In the genomic region with DNA sequence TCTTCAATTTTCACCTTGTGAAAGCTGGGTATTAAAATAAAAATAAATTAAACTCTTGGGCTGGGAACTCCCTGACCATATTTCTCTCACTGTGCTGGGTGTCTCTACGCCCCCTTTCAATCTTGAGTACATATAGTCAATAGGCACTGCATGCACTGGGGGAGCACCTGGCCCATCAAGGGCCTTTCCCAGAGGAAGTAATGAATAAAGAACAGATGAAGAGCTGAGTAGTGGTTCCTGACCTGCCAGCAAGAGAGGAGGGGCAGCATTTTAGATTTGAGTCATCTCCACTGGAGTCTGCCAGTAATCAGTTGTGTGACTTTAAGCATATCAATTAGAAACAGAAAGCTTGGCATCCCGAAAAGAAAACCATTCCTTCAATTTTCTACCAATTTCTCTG, we compare ENCODE assay signal across 8 cellular contexts. TPM values are rescaled to one million over a fixed set of nuclear protein-coding genes. Genes with fewer than 3 reads are reported as not detected.
DNase-seq lines count a peak whose midpoint lies in the region; ATAC-seq lines count a peak whose summit lies in the region.

No MANE protein-coding gene starts in this region.

- no peak overlapping the region for H3K4me3 Mint-ChIP-seq in activated naive CD8-positive, alpha-beta T cell treated with anti-CD3 and anti-CD28 coated beads for 36 hours
- peak overlapping the region; percentile 65 for H3K4me3 Mint-ChIP-seq in stimulated activated memory B cell treated with anti-CD40 and anti-IgM and Interleukin-4, amounts not matched to agents 10 μg/mL and 1 μg/mL and 100 μg/mL, for 72 hours

- H3K27ac Mint-ChIP-seq in activated naive CD8-positive, alpha-beta T cell treated with anti-CD3 and anti-CD28 coated beads for 36 hours: peak overlapping the region; percentile 52
- H3K27ac Mint-ChIP-seq in stimulated activated memory B cell treated with anti-CD40 and anti-IgM and Interleukin-4, amounts not matched to agents 10 μg/mL and 1 μg/mL and 100 μg/mL, for 72 hours: peak overlapping the region; percentile 71

- peaks cover 24% of the 10 kb centered on the region for H3K36me3 Mint-ChIP-seq in activated naive CD8-positive, alpha-beta T cell treated with anti-CD3 and anti-CD28 coated beads for 36 hours
- H3K36me3 Mint-ChIP-seq in stimulated activated memory B cell treated with anti-CD40 and anti-IgM and Interleukin-4, amounts not matched to agents 10 μg/mL and 1 μg/mL and 100 μg/mL, for 72 hours: peaks cover 44% of the 10 kb centered on the region

- no peaks in the 10 kb centered on the region for H3K27me3 Mint-ChIP-seq in activated naive CD8-positive, alpha-beta T cell treated with anti-CD3 and anti-CD28 coated beads for 36 hours
- H3K27me3 Mint-ChIP-seq in stimulated activated memory B cell treated with anti-CD40 and anti-IgM and Interleukin-4, amounts not matched to agents 10 μg/mL and 1 μg/mL and 100 μg/mL, for 72 hours: no peaks in the 10 kb centered on the region

- H3K9me3 Mint-ChIP-seq in activated naive CD8-positive, alpha-beta T cell treated with anti-CD3 and anti-CD28 coated beads for 36 hours: no peaks in the 10 kb centered on the region
- H3K9me3 Mint-ChIP-seq in stimulated activated memory B cell treated with anti-CD40 and anti-IgM and Interleukin-4, amounts not matched to agents 10 μg/mL and 1 μg/mL and 100 μg/mL, for 72 hours: no peaks in the 10 kb centered on the region

- peak; percentile 89 for ATAC-seq in HG03159 (IDR thresholded peaks at IDR 0.05; ENCODE audit: unreplicated experiment)
- peak; percentile 97 for ATAC-seq in stimulated activated memory B cell treated with anti-CD40 and anti-IgM and Interleukin-4, amounts not matched to agents 10 μg/mL and 1 μg/mL and 100 μg/mL, for 72 hours

- DNase-seq in AG08395 (ENCODE audit: low spot score) (peak; percentile 24), GM19238 (ENCODE audit: insufficient read length, low spot score) (peak; percentile 43), NCI-H526 treated with DMSO at 0.1 percent for 48 hours (lab: John Stamatoyannopoulos, UW) (no peak), MV-4-11 (lab: John Stamatoyannopoulos, UW) (no peak), DMS 273 (lab: John Stamatoyannopoulos, UW; ENCODE audit: unreplicated experiment) (no peak)
- DNase-seq in activated naive CD8-positive, alpha-beta T cell treated with anti-CD3 and anti-CD28 coated beads for 36 hours: peak; percentile 61

- peaks cover 69% of the 10 kb centered on the region for H3K4me1 Mint-ChIP-seq in activated naive CD8-positive, alpha-beta T cell treated with anti-CD3 and anti-CD28 coated beads for 36 hours
- H3K4me1 Mint-ChIP-seq in stimulated activated memory B cell treated with anti-CD40 and anti-IgM and Interleukin-4, amounts not matched to agents 10 μg/mL and 1 μg/mL and 100 μg/mL, for 72 hours: peaks cover 82% of the 10 kb centered on the region

RNA-seq across cellular contexts. Expression of a gene that starts 6.2 kb away (rescaled TPM):
- 10 to 100 TPM; 91.8 to 92.2 TPM for total RNA-seq in activated naive CD8-positive, alpha-beta T cell treated with anti-CD3 and anti-CD28 coated beads for 36 hours

RNA-seq across cellular contexts. Expression of a gene that starts 46.4 kb away (rescaled TPM):
- total RNA-seq in activated naive CD8-positive, alpha-beta T cell treated with anti-CD3 and anti-CD28 coated beads for 36 hours: 10 to 100 TPM; 14.6 to 14.9 TPM

Comparison
In these comparisons a context has a peak if more than half of its experiments do, and no peak if none do; other contexts are left out.
1. DNase-seq: peak in AG08395 (single experiment), GM19238 (single experiment) and activated naive CD8-positive, alpha-beta T cell treated with anti-CD3 and anti-CD28 coated beads for 36 hours (single experiment); none in NCI-H526 treated with DMSO at 0.1 percent for 48 hours (single experiment), MV-4-11 (single experiment) and DMS 273 (single experiment).